In the genomic region with DNA sequence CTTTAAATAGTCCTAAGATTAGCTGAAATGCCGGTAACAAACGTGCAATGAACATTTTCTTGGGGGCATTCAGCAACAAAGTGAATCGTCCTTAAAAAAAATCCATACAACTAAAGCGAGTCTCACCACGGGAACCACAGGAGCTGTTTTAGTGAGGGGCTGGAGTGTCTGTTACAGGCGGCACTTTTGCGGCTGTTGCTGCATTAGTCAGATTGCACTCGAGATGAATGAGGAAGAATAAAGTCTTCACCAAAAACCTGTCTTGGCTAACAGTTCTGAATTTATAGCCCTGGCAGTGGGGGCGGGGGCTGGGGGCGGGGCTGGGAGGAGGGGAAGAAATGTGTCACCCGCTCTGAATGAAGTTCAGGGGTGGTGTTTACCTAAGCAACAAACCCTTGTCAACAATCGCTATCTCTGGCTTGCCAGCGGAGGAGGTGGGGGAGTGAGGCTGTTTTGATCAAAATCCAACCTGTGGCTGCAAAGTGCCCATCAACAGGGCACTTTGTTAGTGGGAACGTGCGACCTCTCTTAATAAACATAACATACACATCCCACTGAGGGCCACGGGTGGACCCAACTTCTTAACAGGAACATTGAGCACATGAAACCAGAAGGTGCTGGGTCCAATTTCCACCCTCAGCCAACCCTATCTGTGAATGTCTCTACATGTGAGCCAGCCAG, we compare ENCODE assay signal across 1 cellular context.
TF ChIP-seq lines count a peak whose summit lies in the region.

No MANE protein-coding gene starts in this region.

TF ChIP-seq in HepG2, 621 proteins besides CTCF, POLR2A, EP300 and RAD21 (continued from another document and continues in another):
- TF ChIP-seq, protein P1, sequence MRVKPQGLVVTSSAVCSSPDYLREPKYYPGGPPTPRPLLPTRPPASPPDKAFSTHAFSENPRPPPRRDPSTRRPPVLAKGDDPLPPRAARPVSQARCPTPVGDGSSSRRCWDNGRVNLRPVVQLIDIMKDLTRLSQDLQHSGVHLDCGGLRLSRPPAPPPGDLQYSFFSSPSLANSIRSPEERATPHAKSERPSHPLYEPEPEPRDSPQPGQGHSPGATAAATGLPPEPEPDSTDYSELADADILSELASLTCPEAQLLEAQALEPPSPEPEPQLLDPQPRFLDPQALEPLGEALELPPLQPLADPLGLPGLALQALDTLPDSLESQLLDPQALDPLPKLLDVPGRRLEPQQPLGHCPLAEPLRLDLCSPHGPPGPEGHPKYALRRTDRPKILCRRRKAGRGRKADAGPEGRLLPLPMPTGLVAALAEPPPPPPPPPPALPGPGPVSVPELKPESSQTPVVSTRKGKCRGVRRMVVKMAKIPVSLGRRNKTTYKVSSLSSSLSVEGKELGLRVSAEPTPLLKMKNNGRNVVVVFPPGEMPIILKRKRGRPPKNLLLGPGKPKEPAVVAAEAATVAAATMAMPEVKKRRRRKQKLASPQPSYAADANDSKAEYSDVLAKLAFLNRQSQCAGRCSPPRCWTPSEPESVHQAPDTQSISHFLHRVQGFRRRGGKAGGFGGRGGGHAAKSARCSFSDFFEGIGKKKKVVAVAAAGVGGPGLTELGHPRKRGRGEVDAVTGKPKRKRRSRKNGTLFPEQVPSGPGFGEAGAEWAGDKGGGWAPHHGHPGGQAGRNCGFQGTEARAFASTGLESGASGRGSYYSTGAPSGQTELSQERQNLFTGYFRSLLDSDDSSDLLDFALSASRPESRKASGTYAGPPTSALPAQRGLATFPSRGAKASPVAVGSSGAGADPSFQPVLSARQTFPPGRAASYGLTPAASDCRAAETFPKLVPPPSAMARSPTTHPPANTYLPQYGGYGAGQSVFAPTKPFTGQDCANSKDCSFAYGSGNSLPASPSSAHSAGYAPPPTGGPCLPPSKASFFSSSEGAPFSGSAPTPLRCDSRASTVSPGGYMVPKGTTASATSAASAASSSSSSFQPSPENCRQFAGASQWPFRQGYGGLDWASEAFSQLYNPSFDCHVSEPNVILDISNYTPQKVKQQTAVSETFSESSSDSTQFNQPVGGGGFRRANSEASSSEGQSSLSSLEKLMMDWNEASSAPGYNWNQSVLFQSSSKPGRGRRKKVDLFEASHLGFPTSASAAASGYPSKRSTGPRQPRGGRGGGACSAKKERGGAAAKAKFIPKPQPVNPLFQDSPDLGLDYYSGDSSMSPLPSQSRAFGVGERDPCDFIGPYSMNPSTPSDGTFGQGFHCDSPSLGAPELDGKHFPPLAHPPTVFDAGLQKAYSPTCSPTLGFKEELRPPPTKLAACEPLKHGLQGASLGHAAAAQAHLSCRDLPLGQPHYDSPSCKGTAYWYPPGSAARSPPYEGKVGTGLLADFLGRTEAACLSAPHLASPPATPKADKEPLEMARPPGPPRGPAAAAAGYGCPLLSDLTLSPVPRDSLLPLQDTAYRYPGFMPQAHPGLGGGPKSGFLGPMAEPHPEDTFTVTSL (CRISPR knock-in tag; IDR thresholded peaks at IDR 0.05; ENCODE audit: borderline replicate concordance): no peak
- TF ChIP-seq MED8 (CRISPR knock-in tag; IDR thresholded peaks at IDR 0.05; ENCODE audit: insufficient replicate concordance) (no peak), ZNF580 (CRISPR knock-in tag; IDR thresholded peaks at IDR 0.05; ENCODE audit: borderline replicate concordance, low read depth) (no peak), HDAC2 (CRISPR knock-in tag; IDR thresholded peaks at IDR 0.05) (0 out of 2 replicates have a peak, but pooled peaks have one; percentile 24), RNF2 (conservative IDR thresholded peaks at IDR 0.05; ENCODE audit: low read depth) (no peak), EED (CRISPR knock-in tag; IDR thresholded peaks at IDR 0.05) (no peak), MEIS2 (CRISPR knock-in tag; IDR thresholded peaks at IDR 0.05) (no peak), ZNF709 (CRISPR knock-in tag; IDR thresholded peaks at IDR 0.05) (no peak), ZNF430 (CRISPR knock-in tag; IDR thresholded peaks at IDR 0.05) (no peak), TBL1XR1 (IDR thresholded peaks at IDR 0.05; ENCODE audit: borderline replicate concordance, low read length, partially characterized antibody) (peak; percentile 48), FOXO1 (CRISPR knock-in tag; IDR thresholded peaks at IDR 0.05) (peak; percentile 70; the same call in 1 of the 2 replicates), ZNF382 (CRISPR knock-in tag; IDR thresholded peaks at IDR 0.05; ENCODE audit: borderline replicate concordance) (no peak), ASH2L (IDR thresholded peaks at IDR 0.05; ENCODE audit: insufficient read length, low read depth, low read length) (peak; percentile 55), MZF1 (CRISPR knock-in tag; IDR thresholded peaks at IDR 0.05; ENCODE audit: borderline replicate concordance) (no peak), SPEN (CRISPR knock-in tag; IDR thresholded peaks at IDR 0.05; ENCODE audit: low read depth) (no peak), ZNF773 (CRISPR knock-in tag; IDR thresholded peaks at IDR 0.05; ENCODE audit: borderline replicate concordance) (no peak), RARG (CRISPR knock-in tag; IDR thresholded peaks at IDR 0.05; ENCODE audit: low read depth) (no peak), FOSL2 (CRISPR knock-in tag; IDR thresholded peaks at IDR 0.05) (peak; percentile 50; the same call in 1 of the 2 replicates), ZC3H13 (CRISPR knock-in tag; IDR thresholded peaks at IDR 0.05) (no peak), HDAC1 (CRISPR knock-in tag; IDR thresholded peaks at IDR 0.05) (0 out of 2 replicates have a peak, but pooled peaks have one; percentile 25), ZMYM4 (CRISPR knock-in tag; IDR thresholded peaks at IDR 0.05) (0 out of 2 replicates have a peak, but pooled peaks have one; percentile 20), MAZ (IDR thresholded peaks at IDR 0.05; ENCODE audit: borderline replicate concordance, low read depth, low read length) (peak; percentile 53; the same call in 1 of the 2 replicates), MAZ (CRISPR knock-in tag; IDR thresholded peaks at IDR 0.05; ENCODE audit: low read depth) (no peak; the same call in 1 of the 2 replicates), KDM5B (CRISPR knock-in tag; IDR thresholded peaks at IDR 0.05; ENCODE audit: borderline replicate concordance) (no peak), SAP130 (CRISPR knock-in tag; IDR thresholded peaks at IDR 0.05; ENCODE audit: low read depth) (peak; percentile 59; the same call in 1 of the 2 replicates), ZMAT3 (CRISPR knock-in tag; conservative IDR thresholded peaks at IDR 0.05) (no peak), CREB1 (IDR thresholded peaks at IDR 0.05) (no peak), CREB1 (CRISPR knock-in tag; IDR thresholded peaks at IDR 0.05) (no peak), ZNF644 (CRISPR knock-in tag; IDR thresholded peaks at IDR 0.05; ENCODE audit: low read depth) (no peak), ZNF260 (CRISPR knock-in tag; IDR thresholded peaks at IDR 0.05; ENCODE audit: borderline replicate concordance, low read depth) (no peak), BCL6 (CRISPR knock-in tag; IDR thresholded peaks at IDR 0.05) (peak; percentile 34), RBM39 (IDR thresholded peaks at IDR 0.05; ENCODE audit: low read depth, low read length, poor library complexity, severe bottlenecking) (no peak), ATF3 (CRISPR knock-in tag; IDR thresholded peaks at IDR 0.05) (no peak), ZNF605 (CRISPR knock-in tag; IDR thresholded peaks at IDR 0.05) (no peak), TBP (CRISPR knock-in tag; IDR thresholded peaks at IDR 0.05) (no peak), AGO1 (IDR thresholded peaks at IDR 0.05; ENCODE audit: low read depth, low read length, poor library complexity, severe bottlenecking) (no peak), FOXP1 (IDR thresholded peaks at IDR 0.05) (peak; percentile 87), FOXP1 (CRISPR knock-in tag; IDR thresholded peaks at IDR 0.05) (peak; percentile 96), USF2 (IDR thresholded peaks at IDR 0.05; ENCODE audit: low read depth, low read length) (no peak), USF2 (CRISPR knock-in tag; IDR thresholded peaks at IDR 0.05; ENCODE audit: borderline replicate concordance) (no peak), ZBTB39 (CRISPR knock-in tag; IDR thresholded peaks at IDR 0.05) (no peak), AFF4 (CRISPR knock-in tag; IDR thresholded peaks at IDR 0.05) (no peak), FOXM1 (CRISPR knock-in tag; IDR thresholded peaks at IDR 0.05) (no peak), HOXA3 (CRISPR knock-in tag; IDR thresholded peaks at IDR 0.05) (peak; percentile 6; the same call in 1 of the 2 replicates), ZNF441 (CRISPR knock-in tag; IDR thresholded peaks at IDR 0.05; ENCODE audit: borderline replicate concordance) (peak; percentile 51; the same call in 1 of the 2 replicates), PRPF4 (IDR thresholded peaks at IDR 0.05; ENCODE audit: low read depth, low read length, poor library complexity, severe bottlenecking) (no peak), ZNF33B (CRISPR knock-in tag; IDR thresholded peaks at IDR 0.05) (no peak)
- TF ChIP-seq, protein P2, sequence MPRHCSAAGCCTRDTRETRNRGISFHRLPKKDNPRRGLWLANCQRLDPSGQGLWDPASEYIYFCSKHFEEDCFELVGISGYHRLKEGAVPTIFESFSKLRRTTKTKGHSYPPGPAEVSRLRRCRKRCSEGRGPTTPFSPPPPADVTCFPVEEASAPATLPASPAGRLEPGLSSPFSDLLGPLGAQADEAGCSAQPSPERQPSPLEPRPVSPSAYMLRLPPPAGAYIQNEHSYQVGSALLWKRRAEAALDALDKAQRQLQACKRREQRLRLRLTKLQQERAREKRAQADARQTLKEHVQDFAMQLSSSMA (CRISPR knock-in tag; IDR thresholded peaks at IDR 0.05): no peak
